ENCODE assay signal across 20 cellular contexts in the genomic region with DNA sequence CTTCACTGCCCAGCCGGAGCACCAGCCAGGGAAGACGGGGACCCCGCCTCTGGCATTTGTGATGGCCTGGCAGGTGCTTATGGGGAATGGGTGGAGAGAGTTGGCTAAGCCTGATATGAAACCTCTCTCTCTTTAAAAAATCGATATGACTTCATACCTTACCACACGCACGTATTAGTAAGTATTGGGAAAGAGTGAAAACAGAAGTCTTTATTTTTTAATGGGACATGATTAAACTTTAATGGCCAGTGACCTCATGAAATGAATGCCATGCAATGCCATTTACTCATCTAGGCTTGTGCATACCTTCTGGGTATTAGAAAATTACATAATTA.
A peak's percentile ranks its signal among the peaks of the same experiment; 100 is the strongest.
DNase-seq lines count a peak whose midpoint lies in the region; ATAC-seq and TF ChIP-seq lines count a peak whose summit lies in the region.
"Had no signal": no experiment of that assay in that cellular context is flagged by ENCODE, and none has a peak within 500 bp of the region (broad histone marks: within the 10 kb centered on the region; RNA-seq: fewer than 3 reads in every experiment).

No MANE protein-coding gene starts in this region.

- H3K4me3 ChIP-seq in body of pancreas (no peak overlapping the region), hepatocyte (no peak overlapping the region)
- H3K4me3 ChIP-seq: HAP-1, K562, Peyer's patch had no signal

- TF ChIP-seq CTCF in C4-2B (conservative IDR thresholded peaks at IDR 0.05), result no peak
- no peak for TF ChIP-seq CTCF in body of pancreas (IDR thresholded peaks at IDR 0.05)
- no peak for TF ChIP-seq CTCF in hepatocyte (IDR thresholded peaks at IDR 0.05; ENCODE audit: poor library complexity)
- no peak for TF ChIP-seq CTCF in progenitor cell of endocrine pancreas (IDR thresholded peaks at IDR 0.05; ENCODE audit: unreplicated experiment)

- peak overlapping the region; percentile 93 for H3K27ac Mint-ChIP-seq in progenitor cell of endocrine pancreas
- H3K27ac Mint-ChIP-seq: B cell; CD4-positive, CD25-positive, alpha-beta regulatory T cell had no signal

- H3K4me1 Mint-ChIP-seq in progenitor cell of endocrine pancreas (ENCODE audit: low read depth), result peaks cover 22% of the 10 kb centered on the region
- H3K4me1 Mint-ChIP-seq: B cell; CD4-positive, CD25-positive, alpha-beta regulatory T cell had no signal

- H3K36me3 Mint-ChIP-seq in progenitor cell of endocrine pancreas (ENCODE audit: insufficient read depth), result no peaks in the 10 kb centered on the region
- H3K36me3 Mint-ChIP-seq: CD4-positive, CD25-positive, alpha-beta regulatory T cell had no signal

- H3K4me1 ChIP-seq in body of pancreas (peaks cover 24% of the 10 kb centered on the region), hepatocyte (ENCODE audit: insufficient read depth) (peaks cover 14% of the 10 kb centered on the region)
- H3K4me1 ChIP-seq: HAP-1 had no signal

- H3K27me3 Mint-ChIP-seq in progenitor cell of endocrine pancreas, result peaks cover 10% of the 10 kb centered on the region
- H3K27me3 Mint-ChIP-seq: CD4-positive, CD25-positive, alpha-beta regulatory T cell had no signal

- DNase-seq in body of pancreas (no peak), hepatocyte (ENCODE audit: low spot score) (no peak), progenitor cell of endocrine pancreas (ENCODE audit: low spot score, unreplicated experiment) (no peak), T1000 (lab: John Stamatoyannopoulos, UW) (no peak), NOMO-1 treated with dmso at 0.1 percent for 144 hours (lab: John Stamatoyannopoulos, UW; ENCODE audit: unreplicated experiment) (no peak)
- DNase-seq in effector CD8-positive, alpha-beta T cell (lab: John Stamatoyannopoulos, UW), result no peak
- no peak for DNase-seq in stimulated activated CD4-positive, alpha-beta T cell treated with anti-CD3 and anti-CD28 coated beads, Interleukin-2, amount 100 ng/mL, for 48 hours
- DNase-seq: 8988T; CD4-positive, CD25-positive, alpha-beta regulatory T cell; GF-D8; NCI-H1092 treated with DMSO at 0.1 percent for 48 hours; NCI-H146; NCI-H2029 treated with DMSO at 0.1 percent for 48 hours; NCI-H2171 had no signal

- H3K9me2 ChIP-seq in hepatocyte (replicated peaks; ENCODE audit: insufficient read depth), result no peaks in the 10 kb centered on the region

- no peak overlapping the region for H2AFZ ChIP-seq in hepatocyte

- peak overlapping the region; percentile 7 for H3K4me2 ChIP-seq in hepatocyte

- H3K9me3 ChIP-seq in body of pancreas (no peaks in the 10 kb centered on the region), hepatocyte (ENCODE audit: low read depth) (no peaks in the 10 kb centered on the region)
- H3K9me3 ChIP-seq: HAP-1, Peyer's patch had no signal

- TF ChIP-seq POLR2A in body of pancreas (IDR thresholded peaks at IDR 0.05), result no peak

- no peaks in the 10 kb centered on the region for H3K79me2 ChIP-seq in hepatocyte

- intact Hi-C loops in body of pancreas (cut with DNase I), result no loop called here

- WGBS in body of pancreas, 2 donors, result 61 to 62% methylated on average over 6 of the region's 6 CpGs
- 79% methylated on average over 6 of the region's 6 CpGs for WGBS in hepatocyte (ENCODE audit: low lambda C conversion rate, missing lambda C conversion rate)

- H3K27me3 ChIP-seq in body of pancreas (no peaks in the 10 kb centered on the region), hepatocyte (no peaks in the 10 kb centered on the region)
- H3K27me3 ChIP-seq: Peyer's patch had no signal

- H4K20me1 ChIP-seq in hepatocyte (ENCODE audit: insufficient read depth, poor library complexity, severe bottlenecking), result no peaks in the 10 kb centered on the region

- H3K9me3 Mint-ChIP-seq in progenitor cell of endocrine pancreas (ENCODE audit: low read depth), result no peaks in the 10 kb centered on the region

- H3K36me3 ChIP-seq in body of pancreas (replicated peaks in 1 of 2; ENCODE audit: insufficient read depth in 1 of 2, low read depth in 2 of 2) (no peaks in the 10 kb centered on the region), hepatocyte (replicated peaks; ENCODE audit: insufficient read depth, low read depth) (no peaks in the 10 kb centered on the region)
- H3K36me3 ChIP-seq: HAP-1, Peyer's patch had no signal

- no peak overlapping the region for H3K4me3 Mint-ChIP-seq in progenitor cell of endocrine pancreas (ENCODE audit: low read depth)
- H3K4me3 Mint-ChIP-seq: B cell; CD4-positive, CD25-positive, alpha-beta regulatory T cell had no signal

- ATAC-seq in body of pancreas, result peak; percentile 51
- ATAC-seq: K562, Right ventricle myocardium inferior had no signal

- H3K27ac ChIP-seq in C4-2B, result peak overlapping the region; percentile 29
- H3K27ac ChIP-seq in body of pancreas, result peak overlapping the region in 3 of 4 donors; percentile 50 to 71 (median 70)
- peak overlapping the region; percentile 93 for H3K27ac ChIP-seq in hepatocyte
- H3K27ac ChIP-seq: Peyer's patch had no signal

Comparison
In these comparisons a context has a peak if more than half of its experiments do, and no peak if none do; other contexts are left out.
1. H3K27ac ChIP-seq: peak in every context shown above with its lines; median percentile 93 in hepatocyte; 70 in body of pancreas; 29 in C4-2B.